Comparison of ENCODE assay signal across 2 cellular contexts in the genomic region with DNA sequence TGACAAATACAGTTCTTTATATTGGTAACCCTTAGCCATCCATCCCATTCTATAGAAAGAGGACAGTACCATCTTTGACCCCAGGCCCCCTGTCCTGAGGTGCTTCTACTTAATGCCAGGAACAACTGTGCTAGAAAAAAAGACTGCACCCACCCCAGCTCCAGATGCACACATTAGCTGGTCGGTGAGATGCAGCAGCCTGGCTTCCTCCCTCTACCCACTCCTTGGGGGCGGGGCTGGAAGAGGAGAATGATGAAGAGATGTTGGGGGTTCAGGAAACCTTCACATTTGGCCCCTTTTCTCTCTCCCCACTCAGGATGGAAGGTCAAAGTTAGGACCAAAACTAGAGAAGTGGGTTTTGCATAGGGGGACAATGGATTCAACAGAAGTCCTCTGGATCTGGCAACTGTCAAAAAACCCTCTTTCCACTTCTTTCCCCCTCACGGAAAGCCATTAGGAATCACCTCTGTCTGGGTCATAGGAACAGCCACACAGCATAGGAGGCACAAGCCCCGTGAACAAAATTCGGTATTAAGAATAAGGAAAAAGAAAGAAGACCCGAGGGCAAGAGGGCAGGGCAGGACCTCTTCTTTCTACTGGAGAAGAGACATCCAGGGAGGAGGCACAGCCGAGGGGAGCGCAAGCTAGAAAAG.
TF ChIP-seq lines count a peak whose summit lies in the region.

No MANE protein-coding gene starts in this region.

TF ChIP-seq in A549, 52 proteins besides CTCF, POLR2A, EP300 and RAD21 (continued from another document):
- TF ChIP-seq PHF8 (IDR thresholded peaks at IDR 0.05; ENCODE audit: borderline replicate concordance, low read depth) (no peak), MAFK (IDR thresholded peaks at IDR 0.05; ENCODE audit: partially characterized antibody) (no peak), ZC3H11A (IDR thresholded peaks at IDR 0.05) (no peak), HOXA7 (CRISPR knock-in tag; IDR thresholded peaks at IDR 0.05) (no peak), GATA3 (IDR thresholded peaks at IDR 0.05; ENCODE audit: borderline replicate concordance) (no peak), RCOR1 (IDR thresholded peaks at IDR 0.05; ENCODE audit: low read depth, low read length) (no peak)
- TF ChIP-seq, protein P1, sequence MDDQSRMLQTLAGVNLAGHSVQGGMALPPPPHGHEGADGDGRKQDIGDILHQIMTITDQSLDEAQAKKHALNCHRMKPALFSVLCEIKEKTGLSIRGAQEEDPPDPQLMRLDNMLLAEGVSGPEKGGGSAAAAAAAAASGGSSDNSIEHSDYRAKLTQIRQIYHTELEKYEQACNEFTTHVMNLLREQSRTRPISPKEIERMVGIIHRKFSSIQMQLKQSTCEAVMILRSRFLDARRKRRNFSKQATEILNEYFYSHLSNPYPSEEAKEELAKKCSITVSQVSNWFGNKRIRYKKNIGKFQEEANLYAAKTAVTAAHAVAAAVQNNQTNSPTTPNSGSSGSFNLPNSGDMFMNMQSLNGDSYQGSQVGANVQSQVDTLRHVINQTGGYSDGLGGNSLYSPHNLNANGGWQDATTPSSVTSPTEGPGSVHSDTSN (IDR thresholded peaks at IDR 0.05): no peak

TF ChIP-seq in GM23338, 12 proteins besides CTCF, POLR2A, EP300 and RAD21 (continued from another document):
- TF ChIP-seq STAT1 (IDR thresholded peaks at IDR 0.05; ENCODE audit: unreplicated experiment) (no peak), EZH2 (IDR thresholded peaks at IDR 0.05; ENCODE audit: low read depth, unreplicated experiment) (no peak), EZH2phosphoT487 (IDR thresholded peaks at IDR 0.05; ENCODE audit: unreplicated experiment) (no peak), ZNF114 (CRISPR knock-in tag; IDR thresholded peaks at IDR 0.05) (no peak), POLR2AphosphoS5 (IDR thresholded peaks at IDR 0.05; ENCODE audit: low read depth) (no peak), CREB1 (CRISPR knock-in tag; IDR thresholded peaks at IDR 0.05; ENCODE audit: low read depth) (no peak), ZNF331 (CRISPR knock-in tag; IDR thresholded peaks at IDR 0.05; ENCODE audit: low read depth) (no peak), NANOG (IDR thresholded peaks at IDR 0.05; ENCODE audit: borderline replicate concordance) (no peak)
- TF ChIP-seq, protein P2, sequence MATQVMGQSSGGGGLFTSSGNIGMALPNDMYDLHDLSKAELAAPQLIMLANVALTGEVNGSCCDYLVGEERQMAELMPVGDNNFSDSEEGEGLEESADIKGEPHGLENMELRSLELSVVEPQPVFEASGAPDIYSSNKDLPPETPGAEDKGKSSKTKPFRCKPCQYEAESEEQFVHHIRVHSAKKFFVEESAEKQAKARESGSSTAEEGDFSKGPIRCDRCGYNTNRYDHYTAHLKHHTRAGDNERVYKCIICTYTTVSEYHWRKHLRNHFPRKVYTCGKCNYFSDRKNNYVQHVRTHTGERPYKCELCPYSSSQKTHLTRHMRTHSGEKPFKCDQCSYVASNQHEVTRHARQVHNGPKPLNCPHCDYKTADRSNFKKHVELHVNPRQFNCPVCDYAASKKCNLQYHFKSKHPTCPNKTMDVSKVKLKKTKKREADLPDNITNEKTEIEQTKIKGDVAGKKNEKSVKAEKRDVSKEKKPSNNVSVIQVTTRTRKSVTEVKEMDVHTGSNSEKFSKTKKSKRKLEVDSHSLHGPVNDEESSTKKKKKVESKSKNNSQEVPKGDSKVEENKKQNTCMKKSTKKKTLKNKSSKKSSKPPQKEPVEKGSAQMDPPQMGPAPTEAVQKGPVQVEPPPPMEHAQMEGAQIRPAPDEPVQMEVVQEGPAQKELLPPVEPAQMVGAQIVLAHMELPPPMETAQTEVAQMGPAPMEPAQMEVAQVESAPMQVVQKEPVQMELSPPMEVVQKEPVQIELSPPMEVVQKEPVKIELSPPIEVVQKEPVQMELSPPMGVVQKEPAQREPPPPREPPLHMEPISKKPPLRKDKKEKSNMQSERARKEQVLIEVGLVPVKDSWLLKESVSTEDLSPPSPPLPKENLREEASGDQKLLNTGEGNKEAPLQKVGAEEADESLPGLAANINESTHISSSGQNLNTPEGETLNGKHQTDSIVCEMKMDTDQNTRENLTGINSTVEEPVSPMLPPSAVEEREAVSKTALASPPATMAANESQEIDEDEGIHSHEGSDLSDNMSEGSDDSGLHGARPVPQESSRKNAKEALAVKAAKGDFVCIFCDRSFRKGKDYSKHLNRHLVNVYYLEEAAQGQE (IDR thresholded peaks at IDR 0.05; ENCODE audit: unreplicated experiment): no peak
- TF ChIP-seq, protein P3, sequence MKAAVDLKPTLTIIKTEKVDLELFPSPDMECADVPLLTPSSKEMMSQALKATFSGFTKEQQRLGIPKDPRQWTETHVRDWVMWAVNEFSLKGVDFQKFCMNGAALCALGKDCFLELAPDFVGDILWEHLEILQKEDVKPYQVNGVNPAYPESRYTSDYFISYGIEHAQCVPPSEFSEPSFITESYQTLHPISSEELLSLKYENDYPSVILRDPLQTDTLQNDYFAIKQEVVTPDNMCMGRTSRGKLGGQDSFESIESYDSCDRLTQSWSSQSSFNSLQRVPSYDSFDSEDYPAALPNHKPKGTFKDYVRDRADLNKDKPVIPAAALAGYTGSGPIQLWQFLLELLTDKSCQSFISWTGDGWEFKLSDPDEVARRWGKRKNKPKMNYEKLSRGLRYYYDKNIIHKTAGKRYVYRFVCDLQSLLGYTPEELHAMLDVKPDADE (IDR thresholded peaks at IDR 0.05): no peak
- TF ChIP-seq, protein P4, sequence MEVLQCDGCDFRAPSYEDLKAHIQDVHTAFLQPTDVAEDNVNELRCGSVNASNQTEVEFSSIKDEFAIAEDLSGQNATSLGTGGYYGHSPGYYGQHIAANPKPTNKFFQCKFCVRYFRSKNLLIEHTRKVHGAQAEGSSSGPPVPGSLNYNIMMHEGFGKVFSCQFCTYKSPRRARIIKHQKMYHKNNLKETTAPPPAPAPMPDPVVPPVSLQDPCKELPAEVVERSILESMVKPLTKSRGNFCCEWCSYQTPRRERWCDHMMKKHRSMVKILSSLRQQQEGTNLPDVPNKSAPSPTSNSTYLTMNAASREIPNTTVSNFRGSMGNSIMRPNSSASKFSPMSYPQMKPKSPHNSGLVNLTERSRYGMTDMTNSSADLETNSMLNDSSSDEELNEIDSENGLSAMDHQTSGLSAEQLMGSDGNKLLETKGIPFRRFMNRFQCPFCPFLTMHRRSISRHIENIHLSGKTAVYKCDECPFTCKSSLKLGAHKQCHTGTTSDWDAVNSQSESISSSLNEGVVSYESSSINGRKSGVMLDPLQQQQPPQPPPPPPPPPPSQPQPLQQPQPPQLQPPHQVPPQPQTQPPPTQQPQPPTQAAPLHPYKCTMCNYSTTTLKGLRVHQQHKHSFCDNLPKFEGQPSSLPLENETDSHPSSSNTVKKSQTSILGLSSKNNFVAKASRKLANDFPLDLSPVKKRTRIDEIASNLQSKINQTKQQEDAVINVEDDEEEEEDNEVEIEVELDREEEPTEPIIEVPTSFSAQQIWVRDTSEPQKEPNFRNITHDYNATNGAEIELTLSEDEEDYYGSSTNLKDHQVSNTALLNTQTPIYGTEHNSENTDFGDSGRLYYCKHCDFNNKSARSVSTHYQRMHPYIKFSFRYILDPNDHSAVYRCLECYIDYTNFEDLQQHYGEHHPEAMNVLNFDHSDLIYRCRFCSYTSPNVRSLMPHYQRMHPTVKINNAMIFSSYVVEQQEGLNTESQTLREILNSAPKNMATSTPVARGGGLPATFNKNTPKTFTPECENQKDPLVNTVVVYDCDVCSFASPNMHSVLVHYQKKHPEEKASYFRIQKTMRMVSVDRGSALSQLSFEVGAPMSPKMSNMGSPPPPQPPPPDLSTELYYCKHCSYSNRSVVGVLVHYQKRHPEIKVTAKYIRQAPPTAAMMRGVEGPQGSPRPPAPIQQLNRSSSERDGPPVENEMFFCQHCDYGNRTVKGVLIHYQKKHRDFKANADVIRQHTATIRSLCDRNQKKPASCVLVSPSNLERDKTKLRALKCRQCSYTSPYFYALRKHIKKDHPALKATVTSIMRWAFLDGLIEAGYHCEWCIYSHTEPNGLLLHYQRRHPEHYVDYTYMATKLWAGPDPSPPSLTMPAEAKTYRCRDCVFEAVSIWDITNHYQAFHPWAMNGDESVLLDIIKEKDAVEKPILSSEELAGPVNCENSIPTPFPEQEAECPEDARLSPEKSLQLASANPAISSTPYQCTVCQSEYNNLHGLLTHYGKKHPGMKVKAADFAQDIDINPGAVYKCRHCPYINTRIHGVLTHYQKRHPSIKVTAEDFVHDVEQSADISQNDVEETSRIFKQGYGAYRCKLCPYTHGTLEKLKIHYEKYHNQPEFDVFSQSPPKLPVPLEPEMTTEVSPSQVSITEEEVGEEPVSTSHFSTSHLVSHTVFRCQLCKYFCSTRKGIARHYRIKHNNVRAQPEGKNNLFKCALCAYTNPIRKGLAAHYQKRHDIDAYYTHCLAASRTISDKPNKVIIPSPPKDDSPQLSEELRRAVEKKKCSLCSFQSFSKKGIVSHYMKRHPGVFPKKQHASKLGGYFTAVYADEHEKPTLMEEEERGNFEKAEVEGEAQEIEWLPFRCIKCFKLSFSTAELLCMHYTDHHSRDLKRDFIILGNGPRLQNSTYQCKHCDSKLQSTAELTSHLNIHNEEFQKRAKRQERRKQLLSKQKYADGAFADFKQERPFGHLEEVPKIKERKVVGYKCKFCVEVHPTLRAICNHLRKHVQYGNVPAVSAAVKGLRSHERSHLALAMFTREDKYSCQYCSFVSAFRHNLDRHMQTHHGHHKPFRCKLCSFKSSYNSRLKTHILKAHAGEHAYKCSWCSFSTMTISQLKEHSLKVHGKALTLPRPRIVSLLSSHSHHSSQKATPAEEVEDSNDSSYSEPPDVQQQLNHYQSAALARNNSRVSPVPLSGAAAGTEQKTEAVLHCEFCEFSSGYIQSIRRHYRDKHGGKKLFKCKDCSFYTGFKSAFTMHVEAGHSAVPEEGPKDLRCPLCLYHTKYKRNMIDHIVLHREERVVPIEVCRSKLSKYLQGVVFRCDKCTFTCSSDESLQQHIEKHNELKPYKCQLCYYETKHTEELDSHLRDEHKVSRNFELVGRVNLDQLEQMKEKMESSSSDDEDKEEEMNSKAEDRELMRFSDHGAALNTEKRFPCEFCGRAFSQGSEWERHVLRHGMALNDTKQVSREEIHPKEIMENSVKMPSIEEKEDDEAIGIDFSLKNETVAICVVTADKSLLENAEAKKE (CRISPR knock-in tag; IDR thresholded peaks at IDR 0.05): no peak
